In the genomic region with DNA sequence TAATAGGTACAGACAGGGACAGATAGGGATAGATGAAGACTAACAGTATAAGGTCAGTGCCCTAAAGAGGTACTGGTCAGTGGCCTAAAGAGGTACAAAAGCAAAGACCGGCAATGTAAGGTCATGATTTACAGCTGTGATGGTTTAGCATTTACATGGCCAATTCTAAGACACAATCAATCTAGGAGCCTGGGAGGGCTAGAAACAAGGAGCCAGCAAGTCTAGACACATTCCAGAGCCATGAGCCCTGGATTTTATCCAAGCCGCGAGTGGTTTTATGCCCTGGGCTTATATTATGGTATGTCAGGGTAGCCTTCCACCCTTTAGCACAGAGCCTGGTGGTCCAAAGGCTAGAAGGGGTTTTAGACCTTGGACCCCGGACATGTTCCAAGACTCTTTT, we compare ENCODE assay signal across 17 cellular contexts.
A peak's percentile ranks its signal among the peaks of the same experiment; 100 is the strongest.
DNase-seq lines count a peak whose midpoint lies in the region; ATAC-seq and TF ChIP-seq lines count a peak whose summit lies in the region.
"Had no signal": no experiment of that assay in that cellular context is flagged by ENCODE, and none has a peak within 500 bp of the region (broad histone marks: within the 10 kb centered on the region; RNA-seq: fewer than 3 reads in every experiment).

No MANE protein-coding gene starts in this region.

- H3K9me2 ChIP-seq in GM23338 (ENCODE audit: insufficient read depth): no peaks in the 10 kb centered on the region

- no peak overlapping the region for H4K8ac ChIP-seq in mesenchymal stem cell (ENCODE audit: low read length)

- no peak overlapping the region for H2BK5ac ChIP-seq in mesenchymal stem cell (ENCODE audit: low read depth, low read length, poor library complexity, severe bottlenecking)

- peaks cover 86% of the 10 kb centered on the region for H3K9me3 Mint-ChIP-seq in GM23338

- 86% methylated on average over 3 of the region's 4 CpGs for WGBS in mesenchymal stem cell

- no peak overlapping the region for H3K27ac Mint-ChIP-seq in GM23338

- H2AFZ ChIP-seq in mesenchymal stem cell (ENCODE audit: low read depth, low read length) (no peak overlapping the region), GM23338 (no peak overlapping the region)
- H2AFZ ChIP-seq: PC-9 had no signal

- CTCF ChIA-PET in A673 (lab: Charles Lee): no interaction called here

- H3K36me3 ChIP-seq in SJSA1: no peaks in the 10 kb centered on the region
- H3K36me3 ChIP-seq in mesenchymal stem cell (ENCODE audit: control insufficient read depth in 1 of 2, insufficient read depth in 2 of 2, low read depth in 1 of 2, low read length in 2 of 2): no peaks in the 10 kb centered on the region
- no peaks in the 10 kb centered on the region for H3K36me3 ChIP-seq in gastrocnemius medialis
- H3K36me3 ChIP-seq in A673 (ENCODE audit: insufficient read depth, low read length, poor library complexity, severe bottlenecking): no peaks in the 10 kb centered on the region
- peaks cover under 1% of the 10 kb centered on the region; the same call in 1 of the 2 replicates for H3K36me3 ChIP-seq in GM23338 (ENCODE audit: insufficient read depth)

- BruUV-seq in A673 (replicated peaks; lab: Mats Ljungman, UMichigan): no TSS peak

- no peak overlapping the region for H3K4me3 Mint-ChIP-seq in GM23338
- H3K4me3 Mint-ChIP-seq: CD14-positive monocyte had no signal

- POLR2A ChIA-PET in A673 (lab: Charles Lee; ENCODE audit: low non-redundant PET): no interaction called here

- no peak overlapping the region for H2BK15ac ChIP-seq in mesenchymal stem cell (ENCODE audit: low read depth, poor library complexity, severe bottlenecking)

- no peaks in the 10 kb centered on the region for H4K20me1 ChIP-seq in GM23338 (replicated peaks; ENCODE audit: insufficient read depth)

- no peak overlapping the region for H3K18ac ChIP-seq in mesenchymal stem cell (ENCODE audit: low read depth in 1 of 2, low read length in 2 of 2)

- H3K23ac ChIP-seq in mesenchymal stem cell (ENCODE audit: low read length in 2 of 2): no peak overlapping the region

- in situ Hi-C loops in astrocyte of the spinal cord (cut with HindIII; ENCODE audit: low sequenced_read_pairs): no loop called here
- in situ Hi-C loops in gastrocnemius medialis (cut with MboI; ENCODE audit: low sequenced_read_pairs in 4 of 4): no loop called here

- no peaks in the 10 kb centered on the region for H3K9me3 ChIP-seq in SJSA1 (replicated peaks)
- no peaks in the 10 kb centered on the region for H3K9me3 ChIP-seq in mesenchymal stem cell (ENCODE audit: control insufficient read depth, low read length)
- no peaks in the 10 kb centered on the region for H3K9me3 ChIP-seq in gastrocnemius medialis
- H3K9me3 ChIP-seq in A673 (ENCODE audit: low read depth, low read length, poor library complexity, severe bottlenecking): no peaks in the 10 kb centered on the region

- TF ChIP-seq POLR2A in gastrocnemius medialis (IDR thresholded peaks at IDR 0.05): no peak

- peaks cover 5% of the 10 kb centered on the region for H3K27me3 Mint-ChIP-seq in GM23338 (ENCODE audit: insufficient read depth, low read depth, poor library complexity)

- ATAC-seq in gastrocnemius medialis: no peak
- no peak for ATAC-seq in GM23338
- ATAC-seq: Right ventricle myocardium inferior had no signal

- H3K4me1 ChIP-seq in SJSA1 (replicated peaks) (0 out of 2 replicates have a peak, but pooled peaks cover 3% of the 10 kb centered on the region), mesenchymal stem cell (ENCODE audit: control insufficient read depth, insufficient read depth, low read depth, low read length) (no peaks in the 10 kb centered on the region), gastrocnemius medialis (no peaks in the 10 kb centered on the region), A673 (ENCODE audit: insufficient read depth, low read length, poor library complexity, severe bottlenecking) (no peaks in the 10 kb centered on the region), GM23338 (ENCODE audit: insufficient read depth) (no peaks in the 10 kb centered on the region)

- peaks cover 6% of the 10 kb centered on the region; the same call in 1 of the 3 replicates for H3K36me3 Mint-ChIP-seq in GM23338 (ENCODE audit: low read depth)
- H3K36me3 Mint-ChIP-seq: CD14-positive monocyte had no signal

- no peak overlapping the region for H3K4me2 ChIP-seq in mesenchymal stem cell (ENCODE audit: low read length, poor library complexity, severe bottlenecking)
- H3K4me2 ChIP-seq in GM23338: no peak overlapping the region
- H3K4me2 ChIP-seq: PC-9 had no signal

- no peaks in the 10 kb centered on the region for H3F3A ChIP-seq in GM23338 (replicated peaks; ENCODE audit: low read depth)

- H3K14ac ChIP-seq in mesenchymal stem cell (ENCODE audit: low read length in 2 of 2): no peak overlapping the region

- H3K4ac ChIP-seq in mesenchymal stem cell (ENCODE audit: low read depth in 1 of 2, low read length in 2 of 2): no peak overlapping the region

- H3K27me3 ChIP-seq in SJSA1 (replicated peaks): no peaks in the 10 kb centered on the region
- no peaks in the 10 kb centered on the region for H3K27me3 ChIP-seq in mesenchymal stem cell (ENCODE audit: control insufficient read depth in 1 of 2, insufficient read depth in 1 of 2, low read length in 2 of 2)
- no peaks in the 10 kb centered on the region for H3K27me3 ChIP-seq in gastrocnemius medialis
- H3K27me3 ChIP-seq in A673 (replicated peaks; ENCODE audit: insufficient read depth, low read depth, low read length, poor library complexity): no peaks in the 10 kb centered on the region
- no peaks in the 10 kb centered on the region for H3K27me3 ChIP-seq in GM23338 (ENCODE audit: insufficient read depth)

- H3K4me3 ChIP-seq in SJSA1 (no peak overlapping the region), astrocyte of the spinal cord (ENCODE audit: low read depth, low read length) (no peak overlapping the region), mesenchymal stem cell (ENCODE audit: insufficient read depth in 1 of 2, low read depth in 1 of 2, low read length in 2 of 2) (no peak overlapping the region), gastrocnemius medialis (no peak overlapping the region), A673 (ENCODE audit: low read depth, low read length, poor library complexity, severe bottlenecking) (no peak overlapping the region), GM23338 (no peak overlapping the region)
- H3K4me3 ChIP-seq: PC-9 had no signal

- no peak overlapping the region for H2BK120ac ChIP-seq in mesenchymal stem cell (ENCODE audit: low read depth, low read length)

- TF ChIP-seq CTCF in astrocyte of the spinal cord (IDR thresholded peaks at IDR 0.05; ENCODE audit: low read depth, low read length): no peak
- no peak for TF ChIP-seq CTCF in gastrocnemius medialis (IDR thresholded peaks at IDR 0.05 in 4 of 5, conservative IDR thresholded peaks at IDR 0.05 in 1 of 5)
- TF ChIP-seq CTCF in A673 (conservative IDR thresholded peaks at IDR 0.05; ENCODE audit: low read depth, low read length): no peak
- no peak for TF ChIP-seq CTCF in GM23338 (conservative IDR thresholded peaks at IDR 0.05; ENCODE audit: low read depth in 2 of 2)

- H4K91ac ChIP-seq in mesenchymal stem cell (ENCODE audit: low read length): no peak overlapping the region

- H2BK12ac ChIP-seq in mesenchymal stem cell (ENCODE audit: low read length in 2 of 2): no peak overlapping the region

- H3K27ac ChIP-seq in SJSA1: no peak overlapping the region
- H3K27ac ChIP-seq in mesenchymal stem cell (ENCODE audit: low read length, poor library complexity, severe bottlenecking): no peak overlapping the region
- H3K27ac ChIP-seq in gastrocnemius medialis: no peak overlapping the region
- no peak overlapping the region for H3K27ac ChIP-seq in A673 (ENCODE audit: low read depth, low read length, poor library complexity, severe bottlenecking)
- no peak overlapping the region for H3K27ac ChIP-seq in GM23338 (ENCODE audit: low read depth)
- H3K27ac ChIP-seq: PC-9 had no signal

- H3K79me1 ChIP-seq in mesenchymal stem cell (replicated peaks; ENCODE audit: low read length, poor library complexity, severe bottlenecking): no peaks in the 10 kb centered on the region

- no peaks in the 10 kb centered on the region for H3K79me2 ChIP-seq in GM23338 (replicated peaks; ENCODE audit: insufficient read depth)

- no peak overlapping the region for H3K9ac ChIP-seq in mesenchymal stem cell (ENCODE audit: low read length)

- intact Hi-C loops in gastrocnemius medialis (cut with DNase I; ENCODE audit: low total_unique reads): no loop called here
- intact Hi-C loops in A673 (cut with micrococcal nuclease; ENCODE audit: unreplicated experiment): no loop called here

- H2AK5ac ChIP-seq in mesenchymal stem cell (ENCODE audit: low read length, severe bottlenecking): no peak overlapping the region

- DNase-seq in EH (ENCODE audit: low read depth) (peak; percentile 61), SJSA1 (ENCODE audit: low read depth in 1 of 2, low spot score in 2 of 2) (peak; percentile 34 to 45), astrocyte of the spinal cord (ENCODE audit: low read depth, low spot score) (peak; percentile 50), renal cortical epithelial cell (ENCODE audit: low read depth) (peak; percentile 19), mesenchymal stem cell (no peak), gastrocnemius medialis (no peak), A673 (ENCODE audit: low spot score) (no peak), GM23338 (ENCODE audit: low spot score) (no peak)
- DNase-seq: AML-193, HCEC 1CT, NCI-H1048, NCI-H2081 treated with DMSO at 0.1 percent for 48 hours, NCI-H510A treated with DMSO at 0.1 percent for 48 hours, NCI-H82, PC-9 had no signal

- H3K4me1 Mint-ChIP-seq in GM23338: no peaks in the 10 kb centered on the region
- H3K4me1 Mint-ChIP-seq: CD14-positive monocyte had no signal

TF ChIP-seq in GM23338, 12 proteins besides CTCF, POLR2A, EP300 and RAD21 (continues in another document):
- no peak for TF ChIP-seq ZNF331 (CRISPR knock-in tag; IDR thresholded peaks at IDR 0.05; ENCODE audit: low read depth)

Comparison
In these comparisons a context has a peak if more than half of its experiments do, and no peak if none do; other contexts are left out.
1. DNase-seq: peak in EH (single experiment), SJSA1 (2 of 2), astrocyte of the spinal cord (single experiment) and renal cortical epithelial cell (single experiment); none in mesenchymal stem cell (single experiment), gastrocnemius medialis (0 of 2), A673 (single experiment) and GM23338 (single experiment).